Comparison of ENCODE assay signal across 19 cellular contexts in the genomic region with DNA sequence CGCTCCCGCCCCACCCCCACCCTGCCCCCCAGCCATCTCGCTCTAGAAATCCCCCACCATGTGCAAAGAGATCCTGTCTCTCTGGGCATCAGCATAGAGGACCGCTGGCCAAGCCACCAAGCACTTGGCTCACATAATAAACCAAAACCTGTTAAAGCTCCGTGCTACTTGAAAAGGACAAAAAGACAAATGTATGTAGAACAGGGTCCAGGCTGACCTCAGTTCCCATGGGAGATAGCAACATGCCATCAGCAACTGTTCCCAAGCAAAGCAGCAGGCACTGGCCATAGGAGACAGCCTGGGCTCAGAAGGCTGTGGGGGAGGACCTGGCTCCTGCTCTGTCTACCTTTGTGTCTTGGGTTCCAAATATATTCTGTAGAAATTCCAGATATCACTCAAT. TPM values are rescaled to one million over a fixed set of nuclear protein-coding genes. Genes with fewer than 3 reads are reported as not detected.
A peak's percentile ranks its signal among the peaks of the same experiment; 100 is the strongest.
DNase-seq lines count a peak whose midpoint lies in the region; ATAC-seq and TF ChIP-seq lines count a peak whose summit lies in the region.
"Had no signal": no experiment of that assay in that cellular context is flagged by ENCODE, and none has a peak within 500 bp of the region (broad histone marks: within the 10 kb centered on the region; RNA-seq: fewer than 3 reads in every experiment).

No MANE protein-coding gene starts in this region.

- POLR2A ChIA-PET in CD4-positive, alpha-beta T cell (lab: Charles Lee) = interaction anchor here (0.8 to 2.9 kb wide), 9 partner anchors 15 to 96 kb away, joined by 3 to 21 read pairs (median 7); no protein-coding TSS in a partner anchor

- no peaks in the 10 kb centered on the region for H3K27me3 ChIP-seq in CD4-positive, alpha-beta T cell (ENCODE audit: control insufficient read depth, insufficient read depth, low read length)

- CTCF ChIA-PET in CD4-positive, alpha-beta T cell (lab: Charles Lee) = interaction anchor here (1.6 kb wide), 1 partner anchor 50 kb away, joined by 7 read pairs; no protein-coding TSS in a partner anchor

- no peak for DNase-seq in CD4-positive, alpha-beta T cell
- no peak for DNase-seq in activated T-helper 1 cell treated with anti-CD3 and anti-CD28 coated beads, Interleukin-12 subunit alpha, Interleukin-12 subunit beta, Interleukin-2, Interleukin-4 antibody, amounts not matched to agents 30 ng/mL and 10 ng/mL and 1 ng/mL, durations not matched to agents 14 hours and 24 hours and 36 hours (ENCODE audit: low spot score)
- DNase-seq in naive B cell = no peak
- no peak for DNase-seq in NCI-H226
- DNase-seq in stimulated activated CD4-positive, alpha-beta T cell treated with anti-CD3 and anti-CD28 coated beads, Interleukin-15, amount 100 ng/mL, for 24 hours = no peak
- DNase-seq: amygdala, NCI-H2029, NCI-H524 treated with DMSO at 0.1 percent for 48 hours, nephron progenitor cell, OCI-M1, retina had no signal

- TF ChIP-seq CTCF in CD4-positive, alpha-beta T cell (IDR thresholded peaks at IDR 0.05) = no peak

- intact Hi-C loops in CD4-positive, alpha-beta T cell (cut with DNase I, micrococcal nuclease) = loop anchor here in 1 of 2 experiments (1.0 kb wide), 1 partner anchor 51 kb away; no protein-coding TSS in a partner anchor
- intact Hi-C loops in activated T-helper 1 cell treated with anti-CD3 and anti-CD28 coated beads, Interleukin-12 subunit alpha, Interleukin-12 subunit beta, Interleukin-2, Interleukin-4 antibody, amounts not matched to agents 30 ng/mL and 10 ng/mL and 1 ng/mL, durations not matched to agents 14 hours and 24 hours and 36 hours (cut with micrococcal nuclease) = no loop called here

- no peaks in the 10 kb centered on the region for H3K36me3 Mint-ChIP-seq in CD4-positive, alpha-beta T cell (ENCODE audit: low read depth)
- peaks cover 7% of the 10 kb centered on the region for H3K36me3 Mint-ChIP-seq in activated T-helper 1 cell treated with anti-CD3 and anti-CD28 coated beads, Interleukin-12 subunit alpha, Interleukin-12 subunit beta, Interleukin-2, Interleukin-4 antibody, amounts not matched to agents 30 ng/mL and 10 ng/mL and 1 ng/mL, durations not matched to agents 14 hours and 24 hours and 36 hours (ENCODE audit: low read depth)
- H3K36me3 Mint-ChIP-seq in naive B cell = no peaks in the 10 kb centered on the region

- peaks cover 94% of the 10 kb centered on the region for H3K4me1 Mint-ChIP-seq in CD4-positive, alpha-beta T cell (ENCODE audit: low read depth)
- H3K4me1 Mint-ChIP-seq in activated T-helper 1 cell treated with anti-CD3 and anti-CD28 coated beads, Interleukin-12 subunit alpha, Interleukin-12 subunit beta, Interleukin-2, Interleukin-4 antibody, amounts not matched to agents 30 ng/mL and 10 ng/mL and 1 ng/mL, durations not matched to agents 14 hours and 24 hours and 36 hours (ENCODE audit: low read depth) = peaks cover 75% of the 10 kb centered on the region
- peaks cover 35 to 59% (median 42%) of the 10 kb centered on the region in 3 donors for H3K4me1 Mint-ChIP-seq in naive B cell
- H3K4me1 Mint-ChIP-seq: GM23338 had no signal

- H3K27ac Mint-ChIP-seq in CD4-positive, alpha-beta T cell = peak overlapping the region; percentile 93
- peak overlapping the region; percentile 93 for H3K27ac Mint-ChIP-seq in activated T-helper 1 cell treated with anti-CD3 and anti-CD28 coated beads, Interleukin-12 subunit alpha, Interleukin-12 subunit beta, Interleukin-2, Interleukin-4 antibody, amounts not matched to agents 30 ng/mL and 10 ng/mL and 1 ng/mL, durations not matched to agents 14 hours and 24 hours and 36 hours
- H3K27ac Mint-ChIP-seq in naive B cell = peak overlapping the region; percentile 13 to 97 (median 92)

- no peaks in the 10 kb centered on the region for H3K9me3 ChIP-seq in CD4-positive, alpha-beta T cell (ENCODE audit: control insufficient read depth, low read length)
- H3K9me3 ChIP-seq: suprapubic skin had no signal

- peak overlapping the region; percentile 11 for H3K4me3 Mint-ChIP-seq in CD4-positive, alpha-beta T cell
- H3K4me3 Mint-ChIP-seq in activated T-helper 1 cell treated with anti-CD3 and anti-CD28 coated beads, Interleukin-12 subunit alpha, Interleukin-12 subunit beta, Interleukin-2, Interleukin-4 antibody, amounts not matched to agents 30 ng/mL and 10 ng/mL and 1 ng/mL, durations not matched to agents 14 hours and 24 hours and 36 hours = no peak overlapping the region
- H3K4me3 Mint-ChIP-seq in naive B cell = peak overlapping the region in 4 of 8 donors; percentile 55 to 78 (median 66)
- H3K4me3 Mint-ChIP-seq: GM23338, nephron progenitor cell had no signal

- no peaks in the 10 kb centered on the region for H3K9me3 Mint-ChIP-seq in CD4-positive, alpha-beta T cell
- H3K9me3 Mint-ChIP-seq in activated T-helper 1 cell treated with anti-CD3 and anti-CD28 coated beads, Interleukin-12 subunit alpha, Interleukin-12 subunit beta, Interleukin-2, Interleukin-4 antibody, amounts not matched to agents 30 ng/mL and 10 ng/mL and 1 ng/mL, durations not matched to agents 14 hours and 24 hours and 36 hours = peaks cover 8% of the 10 kb centered on the region
- peaks cover 0 to 6% (median 0%) of the 10 kb centered on the region in 7 donors for H3K9me3 Mint-ChIP-seq in naive B cell
- H3K9me3 Mint-ChIP-seq: GM23338 had no signal

- no peaks in the 10 kb centered on the region for H3K27me3 Mint-ChIP-seq in CD4-positive, alpha-beta T cell
- no peaks in the 10 kb centered on the region for H3K27me3 Mint-ChIP-seq in activated T-helper 1 cell treated with anti-CD3 and anti-CD28 coated beads, Interleukin-12 subunit alpha, Interleukin-12 subunit beta, Interleukin-2, Interleukin-4 antibody, amounts not matched to agents 30 ng/mL and 10 ng/mL and 1 ng/mL, durations not matched to agents 14 hours and 24 hours and 36 hours (ENCODE audit: insufficient read depth)
- H3K27me3 Mint-ChIP-seq in naive B cell = no peaks in the 10 kb centered on the region

- no peak overlapping the region for H3K27ac ChIP-seq in CD4-positive, alpha-beta T cell (ENCODE audit: low read depth, low read length)
- H3K27ac ChIP-seq: suprapubic skin had no signal

- ATAC-seq in CD4-positive, alpha-beta T cell (ENCODE audit: poor library complexity) = no peak
- ATAC-seq in GM18907 (IDR thresholded peaks at IDR 0.05; ENCODE audit: unreplicated experiment) (peak; percentile 15), naive B cell (ENCODE audit: low read depth in 2 of 2) (no peak), HG03565 (IDR thresholded peaks at IDR 0.05; ENCODE audit: unreplicated experiment) (no peak)
- ATAC-seq: GM23338 had no signal

RNA-seq across cellular contexts. Expression of a gene that starts 38.4 kb away (rescaled TPM):
- total RNA-seq in CD4-positive, alpha-beta T cell = under 1 TPM; 0.16 to 0.22 TPM
- 0.27 and 0.34 TPM in 2 replicates for total RNA-seq in activated T-helper 1 cell treated with anti-CD3 and anti-CD28 coated beads, Interleukin-12 subunit alpha, Interleukin-12 subunit beta, Interleukin-2, Interleukin-4 antibody, amounts not matched to agents 30 ng/mL and 10 ng/mL and 1 ng/mL, durations not matched to agents 14 hours and 24 hours and 36 hours
- not detected for polyA plus RNA-seq in naive B cell (ENCODE audit: low read depth in 6 of 6)
- total RNA-seq: epithelial cell of proximal tubule, glomerular endothelial cell, MCF 10A had no signal
- polyA plus RNA-seq: BJ, GM23338 had no signal
